1 cellular context compared by ENCODE assay signal in genomic region chr1:233326995-233327937, GRCh38.
TF ChIP-seq lines count a peak whose summit lies in the region.

Gene MAP3K21, plus strand, starts transcription at chr1:233327724. Its CDS starts 305 bp downstream, at chr1:233328029.

TF ChIP-seq in K562, 482 proteins besides CTCF, POLR2A, EP300 and RAD21 (continued from another document and continues in another):
- TF ChIP-seq NR2C2 (CRISPR knock-in tag; IDR thresholded peaks at IDR 0.05) = no peak
- peak; percentile 48; the same call in 1 of the 2 replicates for TF ChIP-seq NR2C2 (tag; IDR thresholded peaks at IDR 0.05)
- no peak for TF ChIP-seq ZMIZ1 (IDR thresholded peaks at IDR 0.05; ENCODE audit: low read depth in 2 of 2, low read length in 2 of 2)
- TF ChIP-seq AFF1 (IDR thresholded peaks at IDR 0.05; ENCODE audit: low read depth in 1 of 2, partially characterized antibody in 2 of 2) = no peak
- TF ChIP-seq EGR1 (conservative IDR thresholded peaks at IDR 0.05) = peak; percentile 39
- TF ChIP-seq NFYB (IDR thresholded peaks at IDR 0.05; ENCODE audit: extremely low read depth, insufficient read length) = no peak
- no peak for TF ChIP-seq RAD51 (IDR thresholded peaks at IDR 0.05; ENCODE audit: borderline replicate concordance, low read depth)
- no peak for TF ChIP-seq ZNF274 (IDR thresholded peaks at IDR 0.05; ENCODE audit: borderline replicate concordance, low read depth, low read length)
- no peak for TF ChIP-seq CSDE1 (IDR thresholded peaks at IDR 0.05)
- no peak for TF ChIP-seq NCOA4 (IDR thresholded peaks at IDR 0.05; ENCODE audit: partially characterized antibody)
- TF ChIP-seq RFX1 (IDR thresholded peaks at IDR 0.05) = no peak
- TF ChIP-seq ZNF79 (CRISPR knock-in tag; IDR thresholded peaks at IDR 0.05; ENCODE audit: low read depth) = no peak
- TF ChIP-seq MEIS2 (IDR thresholded peaks at IDR 0.05; ENCODE audit: partially characterized antibody) = peak; percentile 35
- TF ChIP-seq SNIP1 (IDR thresholded peaks at IDR 0.05; ENCODE audit: low read depth) = no peak
- TF ChIP-seq KDM1A (IDR thresholded peaks at IDR 0.05) = no peak
- no peak for TF ChIP-seq WHSC1 (IDR thresholded peaks at IDR 0.05; ENCODE audit: low read length)
- peak; percentile 92 for TF ChIP-seq SPI1 (IDR thresholded peaks at IDR 0.05; ENCODE audit: borderline replicate concordance, low read depth, low read length)
- TF ChIP-seq FIP1L1 (IDR thresholded peaks at IDR 0.05; ENCODE audit: low read depth, low read length, poor library complexity, severe bottlenecking) = no peak
- TF ChIP-seq RBM25 (IDR thresholded peaks at IDR 0.05; ENCODE audit: low read depth, low read length, severe bottlenecking) = peak; percentile 16
- peak in 1 of 2 experiments; percentile 22 for TF ChIP-seq E2F6 (IDR thresholded peaks at IDR 0.05; ENCODE audit: borderline replicate concordance in 1 of 2, extremely low read depth in 1 of 2, insufficient read depth in 1 of 2, insufficient read length in 1 of 2, low read depth in 1 of 2, low read length in 1 of 2, poor library complexity in 1 of 2, severe bottlenecking in 1 of 2)
- no peak for TF ChIP-seq BMI1 (IDR thresholded peaks at IDR 0.05; ENCODE audit: low read length)
- TF ChIP-seq CREB3 (tag; conservative IDR thresholded peaks at IDR 0.05; ENCODE audit: low read depth) = no peak
- TF ChIP-seq PHF8 (IDR thresholded peaks at IDR 0.05; ENCODE audit: borderline replicate concordance, low read length) = peak; percentile 35; the same call in 1 of the 2 replicates
- no peak for TF ChIP-seq ELF2 (CRISPR knock-in tag; IDR thresholded peaks at IDR 0.05)
- no peak for TF ChIP-seq DIDO1 (tag; IDR thresholded peaks at IDR 0.05; ENCODE audit: low read depth)
- no peak for TF ChIP-seq U2AF2 (optimal IDR thresholded peaks at IDR 0.05; ENCODE audit: low read depth, low read length)
- TF ChIP-seq ATF6 (CRISPR knock-in tag; IDR thresholded peaks at IDR 0.05) = no peak
- no peak for TF ChIP-seq CREB3L1 (IDR thresholded peaks at IDR 0.05; ENCODE audit: borderline replicate concordance, low read depth)
- no peak for TF ChIP-seq PRDM10 (IDR thresholded peaks at IDR 0.05; ENCODE audit: partially characterized antibody)
- TF ChIP-seq MLX (CRISPR knock-in tag; conservative IDR thresholded peaks at IDR 0.05) = no peak
- no peak for TF ChIP-seq ZNF780A (CRISPR knock-in tag; IDR thresholded peaks at IDR 0.05)
- TF ChIP-seq THAP7 (CRISPR knock-in tag; IDR thresholded peaks at IDR 0.05) = no peak
- no peak for TF ChIP-seq CLOCK (CRISPR knock-in tag; IDR thresholded peaks at IDR 0.05; ENCODE audit: borderline replicate concordance)
- TF ChIP-seq PKNOX1 (IDR thresholded peaks at IDR 0.05) = peak; percentile 45; the same call in 1 of the 2 replicates
- TF ChIP-seq ZNF766 (CRISPR knock-in tag; conservative IDR thresholded peaks at IDR 0.05) = no peak
